ENCODE assay signal across 8 cellular contexts in genomic region chr16:30786115-30786935, GRCh38. TPM values are rescaled to one million over a fixed set of nuclear protein-coding genes. Genes with fewer than 3 reads are reported as not detected.
A peak's percentile ranks its signal among the peaks of the same experiment; 100 is the strongest.
DNase-seq lines count a peak whose midpoint lies in the region; ATAC-seq, FAIRE-seq and TF ChIP-seq lines count a peak whose summit lies in the region.

No MANE protein-coding gene starts in this region.

- CTCF ChIA-PET in GM12878 (lab: Yijun Ruan, JAX) = interaction anchor here (0.6 kb wide), 1 partner anchor 12 kb away, joined by 3 read pairs; no protein-coding TSS in a partner anchor

- POLR2A ChIA-PET in GM12878 (lab: Charles Lee) = no interaction called here

- H3K4me3 ChIP-seq in MM.1S (ENCODE audit: low read length) (peak overlapping the region; percentile 86), GM12878 (no peak overlapping the region; the same call in 1 of the 2 replicates), iPS-20b (ENCODE audit: low read length) (peak overlapping the region; percentile 91), skeletal muscle tissue (ENCODE audit: low read length in 3 of 3) (peak overlapping the region; percentile 72 to 95 (median 94))

- in situ Hi-C loops in GM12878 (cut with MboI) = no loop called here

- no peak for TF ChIP-seq POLR2A in GM12878 (IDR thresholded peaks at IDR 0.05; ENCODE audit: low read depth, low read length)

- ATAC-seq in GM12878 = peak; percentile 55
- no peak for ATAC-seq in GM21360 (IDR thresholded peaks at IDR 0.05; ENCODE audit: unreplicated experiment)

- DNase-seq in GM03348 (ENCODE audit: low spot score) = peak; percentile 92
- no peak for DNase-seq in MM.1S
- DNase-seq in GM12878 (ENCODE audit: low read depth, low spot score) = no peak
- DNase-seq in NCI-H524 (lab: John Stamatoyannopoulos, UW) = no peak
- DNase-seq in SIG-M5 treated with dmso at 0.1 percent for 504 hours (lab: John Stamatoyannopoulos, UW; ENCODE audit: unreplicated experiment) = no peak

- RAD21 ChIA-PET in GM12878 (lab: Charles Lee; ENCODE audit: unreplicated experiment) = no interaction called here

- no peaks in the 10 kb centered on the region for H3K36me3 ChIP-seq in MM.1S (replicated peaks; ENCODE audit: insufficient read depth, low read length)
- H3K36me3 ChIP-seq in GM12878 (ENCODE audit: control insufficient read depth in 2 of 2, insufficient read depth in 2 of 2, low read length in 1 of 2) = no peaks in the 10 kb centered on the region
- H3K36me3 ChIP-seq in iPS-20b (ENCODE audit: insufficient read depth, low read depth, low read length) = peaks cover 26% of the 10 kb centered on the region
- H3K36me3 ChIP-seq in skeletal muscle tissue (ENCODE audit: control insufficient read depth in 3 of 3, insufficient read depth in 3 of 3, low read length in 3 of 3) = peaks cover 14 to 28% (median 18%) of the 10 kb centered on the region in 3 donors

- H3K27me3 ChIP-seq in MM.1S (replicated peaks; ENCODE audit: insufficient read depth, low read length) (no peaks in the 10 kb centered on the region), GM12878 (replicated peaks in 1 of 2; ENCODE audit: control insufficient read depth in 2 of 2, insufficient read depth in 2 of 2, low read length in 1 of 2) (peaks cover 0 to 3% of the 10 kb centered on the region in 2 experiments; a peak in 2 of 4 replicates), iPS-20b (ENCODE audit: insufficient read depth, low read length) (no peaks in the 10 kb centered on the region), skeletal muscle tissue (ENCODE audit: control insufficient read depth in 3 of 3, insufficient read depth in 3 of 3, low read length in 3 of 3) (no peaks in the 10 kb centered on the region)

- H3K79me2 ChIP-seq in MM.1S (ENCODE audit: low read length) (no peaks in the 10 kb centered on the region), GM12878 (ENCODE audit: control insufficient read depth, insufficient read depth, low read length) (no peaks in the 10 kb centered on the region)

- intact Hi-C loops in GM12878 (cut with micrococcal nuclease; ENCODE audit: unreplicated experiment) = no loop called here

- H3K4me1 ChIP-seq in MM.1S (ENCODE audit: low read length) = no peaks in the 10 kb centered on the region
- no peaks in the 10 kb centered on the region for H3K4me1 ChIP-seq in GM12878 (ENCODE audit: control insufficient read depth, insufficient read depth, low read length)
- peaks cover 5% of the 10 kb centered on the region; the same call in 1 of the 2 replicates for H3K4me1 ChIP-seq in iPS-20b (ENCODE audit: insufficient read depth, low read length)
- H3K4me1 ChIP-seq in skeletal muscle tissue (ENCODE audit: control insufficient read depth in 3 of 3, insufficient read depth in 3 of 3, low read length in 3 of 3) = peaks cover 21 to 27% (median 21%) of the 10 kb centered on the region in 3 donors

- 33% methylated on average over 23 of the region's 57 CpGs for WGBS in GM12878 (ENCODE audit: insufficient coverage, insufficient replicate concordance, low lambda C conversion rate, missing lambda C conversion rate)

- H3K4me2 ChIP-seq in MM.1S (ENCODE audit: low read depth, low read length) (peak overlapping the region; percentile 86), GM12878 (ENCODE audit: control insufficient read depth, insufficient read depth) (peak overlapping the region; percentile 59; the same call in 1 of the 2 replicates)

- H3K9ac ChIP-seq in MM.1S (ENCODE audit: low read length) (peak overlapping the region; percentile 60; the same call in 1 of the 2 replicates), GM12878 (ENCODE audit: control insufficient read depth, insufficient read depth, low read length) (peak overlapping the region; percentile 20; the same call in 1 of the 2 replicates), iPS-20b (ENCODE audit: low read depth, low read length) (peak overlapping the region; percentile 95), skeletal muscle tissue (ENCODE audit: low read depth in 1 of 3, low read length in 3 of 3) (peak overlapping the region; percentile 72 to 96 (median 90))

- no peak for TF ChIP-seq EP300 in GM12878 (IDR thresholded peaks at IDR 0.05; ENCODE audit: borderline replicate concordance in 1 of 2, control insufficient read depth in 1 of 2, low read depth in 2 of 2, low read length in 2 of 2)

- TF ChIP-seq CTCF in MM.1S (IDR thresholded peaks at IDR 0.05; ENCODE audit: low read length) = no peak
- TF ChIP-seq CTCF in GM12878 (IDR thresholded peaks at IDR 0.05 in 2 of 3, conservative IDR thresholded peaks at IDR 0.05 in 1 of 3; ENCODE audit: control insufficient read depth in 2 of 3, extremely low read depth in 1 of 3, insufficient read depth in 1 of 3, low read depth in 3 of 3, low read length in 3 of 3) = no peak

- no peak for TF ChIP-seq RAD21 in GM12878 (IDR thresholded peaks at IDR 0.05; ENCODE audit: insufficient read depth, low read depth, low read length)

- H2AFZ ChIP-seq in MM.1S (ENCODE audit: low read length) = peak overlapping the region; percentile 45
- no peak overlapping the region; the same call in 1 of the 2 replicates for H2AFZ ChIP-seq in GM12878 (ENCODE audit: control insufficient read depth, low read depth, low read length)

- H4K20me1 ChIP-seq in MM.1S (ENCODE audit: insufficient read depth, low read length) = no peaks in the 10 kb centered on the region
- H4K20me1 ChIP-seq in GM12878 (ENCODE audit: control insufficient read depth, insufficient read depth) = no peaks in the 10 kb centered on the region

- BruUV-seq in GM12878 (replicated peaks; lab: Mats Ljungman, UMichigan) = no TSS peak

- no peak for FAIRE-seq in GM12878 (lab: Jason Lieb, UNC)

- no peak overlapping the region for H3K27ac ChIP-seq in MM.1S (ENCODE audit: low read length)
- H3K27ac ChIP-seq in GM12878 (ENCODE audit: control insufficient read depth, insufficient read depth) = no peak overlapping the region
- H3K27ac ChIP-seq in iPS-20b (ENCODE audit: low read length) = no peak overlapping the region
- peak overlapping the region; percentile 75 for H3K27ac ChIP-seq in skeletal muscle tissue (ENCODE audit: low read depth, low read length)

- H3K9me3 ChIP-seq in MM.1S (replicated peaks; ENCODE audit: insufficient read depth, low read length) (no peaks in the 10 kb centered on the region), GM12878 (replicated peaks; ENCODE audit: control insufficient read depth, insufficient read depth, low read length) (no peaks in the 10 kb centered on the region), iPS-20b (ENCODE audit: insufficient read depth, low read depth, low read length) (no peaks in the 10 kb centered on the region), skeletal muscle tissue (ENCODE audit: control insufficient read depth in 3 of 3, low read length in 3 of 3) (no peaks in the 10 kb centered on the region)

- SMC1A ChIA-PET in GM12878 (lab: Charles Lee; ENCODE audit: uncharacterized antibody, unreplicated experiment) = interaction anchor here (1.7 kb wide), 1 partner anchor 27 kb away, joined by 3 read pairs; no protein-coding TSS in a partner anchor

- H3K9me2 ChIP-seq in MM.1S (replicated peaks; ENCODE audit: insufficient read depth, low read length) = no peaks in the 10 kb centered on the region

- H3F3A ChIP-seq in MM.1S (ENCODE audit: insufficient read depth, low read length) = no peaks in the 10 kb centered on the region

RNA-seq across cellular contexts. Expression of gene ZNF629, which starts 0.7 kb away (rescaled TPM):
- total RNA-seq in GM12878 (2013; cell fraction: nucleolus; rRNA removed) = 3.1 and 3.5 TPM in 2 replicates
- total RNA-seq in GM12878 (2014; rRNA removed) = 0.51 and 0.54 TPM in 2 replicates
- total RNA-seq in GM12878 (2014; rRNA removed; fragmentation: Illumina TruSeq; extraction: Trizol) = 0.28 and 0.45 TPM in 2 replicates
- total RNA-seq in GM12878 (2021) = 0.69 and 0.77 TPM in 2 replicates
- 1.2 TPM for polyA plus RNA-seq in GM12878 (2011; ENCODE audit: low read depth)
- 0.06 and 0.12 TPM in 2 replicates for polyA plus RNA-seq in GM12878 (2011; rRNA removed)
- polyA plus RNA-seq in GM12878 (2011; cell fraction: cytosol; rRNA removed) = 0.12 and 0.13 TPM in 2 replicates
- 0.43 and 0.50 TPM in 2 replicates for polyA plus RNA-seq in GM12878 (2011; cell fraction: nucleus; rRNA removed)
- polyA plus RNA-seq in GM12878 (2012) = 2.2 and 2.5 TPM in 2 replicates
- polyA plus RNA-seq in GM12878 (2014; fragmentation: Illumina TruSeq; extraction: Trizol) = 0.48 and 0.59 TPM in 2 replicates
- under 1 TPM; 0.02 to 0.07 TPM for polyA plus RNA-seq in GM12878 (2014; fragmentation: Nextera tagmentation; extraction: Ambion mirVana)
- polyA plus RNA-seq in GM12878 (2014; rRNA removed) = 0.35 and 0.38 TPM in 2 replicates
- under 1 TPM; 0.32 to 0.62 TPM for polyA plus RNA-seq in GM12878 (2016; fragmentation: Nextera tagmentation; extraction: Ambion mirVana)
- polyA minus RNA-seq in GM12878 (2011; rRNA and poly(A)+ RNA removed) = 0.15 TPM in 2 replicates
- 0.21 TPM in 1 of 2 replicates, not detected in the other for polyA minus RNA-seq in GM12878 (2011; cell fraction: cytosol; rRNA and poly(A)+ RNA removed)
- polyA minus RNA-seq in GM12878 (2011; cell fraction: nucleus; rRNA and poly(A)+ RNA removed) = 0.29 and 0.36 TPM in 2 replicates
- 5.7 TPM for total RNA-seq in skeletal muscle tissue

RNA-seq across cellular contexts. Expression of gene RNF40, which starts 24.2 kb away (rescaled TPM):
- 82.9 and 87.4 TPM in 2 replicates for total RNA-seq in GM12878 (2013; cell fraction: nucleolus; rRNA removed)
- 59.0 and 61.7 TPM in 2 replicates for total RNA-seq in GM12878 (2014; rRNA removed)
- 32.7 and 40.7 TPM in 2 replicates for total RNA-seq in GM12878 (2014; rRNA removed; fragmentation: Illumina TruSeq; extraction: Trizol)
- 76.8 and 84.7 TPM in 2 replicates for total RNA-seq in GM12878 (2021)
- 21.7 TPM for polyA plus RNA-seq in GM12878 (2011; ENCODE audit: low read depth)
- 38.0 and 64.5 TPM in 2 replicates for polyA plus RNA-seq in GM12878 (2011; rRNA removed)
- 46.3 and 55.2 TPM in 2 replicates for polyA plus RNA-seq in GM12878 (2011; cell fraction: cytosol; rRNA removed)
- polyA plus RNA-seq in GM12878 (2011; cell fraction: nucleus; rRNA removed) = 89.1 and 96.4 TPM in 2 replicates
- polyA plus RNA-seq in GM12878 (2012) = 38.1 and 38.2 TPM in 2 replicates
- polyA plus RNA-seq in GM12878 (2014; fragmentation: Illumina TruSeq; extraction: Trizol) = 55.1 and 57.7 TPM in 2 replicates
- 1 to 10 TPM; 3.7 to 8.0 TPM for polyA plus RNA-seq in GM12878 (2014; fragmentation: Nextera tagmentation; extraction: Ambion mirVana)
- polyA plus RNA-seq in GM12878 (2014; rRNA removed) = 43.2 and 55.6 TPM in 2 replicates
- polyA plus RNA-seq in GM12878 (2016; fragmentation: Nextera tagmentation; extraction: Ambion mirVana) = 10 to 100 TPM; 93.2 to 97.6 TPM
- polyA minus RNA-seq in GM12878 (2011; rRNA and poly(A)+ RNA removed) = 61.7 and 73.7 TPM in 2 replicates
- 24.1 and 31.3 TPM in 2 replicates for polyA minus RNA-seq in GM12878 (2011; cell fraction: cytosol; rRNA and poly(A)+ RNA removed)
- 30.2 and 46.3 TPM in 2 replicates for polyA minus RNA-seq in GM12878 (2011; cell fraction: nucleus; rRNA and poly(A)+ RNA removed)
- total RNA-seq in skeletal muscle tissue = 50.6 TPM

RNA-seq across cellular contexts. Expression of gene CFAP119, which starts 24.5 kb away (rescaled TPM):
- 3.5 and 5.5 TPM in 2 replicates for total RNA-seq in GM12878 (2013; cell fraction: nucleolus; rRNA removed)
- 4.3 and 6.2 TPM in 2 replicates for total RNA-seq in GM12878 (2014; rRNA removed)
- 2.2 and 4.2 TPM in 2 replicates for total RNA-seq in GM12878 (2014; rRNA removed; fragmentation: Illumina TruSeq; extraction: Trizol)
- total RNA-seq in GM12878 (2021) = 5.8 and 7.3 TPM in 2 replicates
- polyA plus RNA-seq in GM12878 (2011; ENCODE audit: low read depth) = 3.2 TPM
- 3.4 and 3.6 TPM in 2 replicates for polyA plus RNA-seq in GM12878 (2011; rRNA removed)
- polyA plus RNA-seq in GM12878 (2011; cell fraction: cytosol; rRNA removed) = 4.8 and 7.6 TPM in 2 replicates
- 29.5 and 32.9 TPM in 2 replicates for polyA plus RNA-seq in GM12878 (2011; cell fraction: nucleus; rRNA removed)
- polyA plus RNA-seq in GM12878 (2012) = 3.7 and 5.4 TPM in 2 replicates
- polyA plus RNA-seq in GM12878 (2014; fragmentation: Illumina TruSeq; extraction: Trizol) = 0.52 and 4.2 TPM in 2 replicates
- polyA plus RNA-seq in GM12878 (2014; fragmentation: Nextera tagmentation; extraction: Ambion mirVana) = 1 to 10 TPM; 3.2 to 3.9 TPM
- polyA plus RNA-seq in GM12878 (2014; rRNA removed) = 9.4 and 12.9 TPM in 2 replicates
- polyA plus RNA-seq in GM12878 (2016; fragmentation: Nextera tagmentation; extraction: Ambion mirVana) = 1 to 10 TPM; 6.7 to 8.7 TPM
- polyA minus RNA-seq in GM12878 (2011; rRNA and poly(A)+ RNA removed) = 1.1 and 1.6 TPM in 2 replicates
- 1.5 and 3.6 TPM in 2 replicates for polyA minus RNA-seq in GM12878 (2011; cell fraction: cytosol; rRNA and poly(A)+ RNA removed)
- 3.9 and 5.3 TPM in 2 replicates for polyA minus RNA-seq in GM12878 (2011; cell fraction: nucleus; rRNA and poly(A)+ RNA removed)
- 1.6 TPM for total RNA-seq in skeletal muscle tissue

RNA-seq across cellular contexts. Expression of gene PHKG2, which starts 38.1 kb away (rescaled TPM):
- total RNA-seq in GM12878 (2013; cell fraction: nucleolus; rRNA removed) = 38.4 and 43.6 TPM in 2 replicates
- total RNA-seq in GM12878 (2014; rRNA removed) (41.8 and 43.9 TPM in 2 replicates), GM12878 (2014; rRNA removed; fragmentation: Illumina TruSeq; extraction: Trizol) (18.3 and 19.7 TPM in 2 replicates), GM12878 (2021) (35.8 and 38.0 TPM in 2 replicates), skeletal muscle tissue (3.7 TPM)
- polyA plus RNA-seq in GM12878 (2011; ENCODE audit: low read depth) = 16.3 TPM
- polyA plus RNA-seq in GM12878 (2011; rRNA removed) (26.6 and 36.1 TPM in 2 replicates), GM12878 (2014; fragmentation: Illumina TruSeq; extraction: Trizol) (26.0 and 36.4 TPM in 2 replicates), GM12878 (2014; fragmentation: Nextera tagmentation; extraction: Ambion mirVana) (1 to 10 TPM; 5.2 to 8.8 TPM), GM12878 (2014; rRNA removed) (47.4 and 54.2 TPM in 2 replicates), GM12878 (2016; fragmentation: Nextera tagmentation; extraction: Ambion mirVana) (10 to 100 TPM; 47.3 to 50.1 TPM)
- polyA plus RNA-seq in GM12878 (2011; cell fraction: cytosol; rRNA removed) = 42.5 and 54.9 TPM in 2 replicates
- 131 and 156 TPM in 2 replicates for polyA plus RNA-seq in GM12878 (2011; cell fraction: nucleus; rRNA removed)
- polyA plus RNA-seq in GM12878 (2012) = 26.0 and 30.1 TPM in 2 replicates
- 25.9 and 39.8 TPM in 2 replicates for polyA minus RNA-seq in GM12878 (2011; rRNA and poly(A)+ RNA removed)
- 12.4 and 13.7 TPM in 2 replicates for polyA minus RNA-seq in GM12878 (2011; cell fraction: cytosol; rRNA and poly(A)+ RNA removed)
- polyA minus RNA-seq in GM12878 (2011; cell fraction: nucleus; rRNA and poly(A)+ RNA removed) = 22.2 and 47.6 TPM in 2 replicates

Comparison
In these comparisons a context has a peak if more than half of its experiments do, and no peak if none do; other contexts are left out.
1. H3K9ac ChIP-seq: peak in every context shown above with its lines; median percentile 95 in iPS-20b; 90 in skeletal muscle tissue; 60 in MM.1S; 20 in GM12878.